In genomic region chr6:150032598-150032997, GRCh38 we compare ENCODE assay signal across 22 cellular contexts. TPM values are rescaled to one million over a fixed set of nuclear protein-coding genes. Genes with fewer than 3 reads are reported as not detected.
DNase-seq lines count a peak whose midpoint lies in the region; ATAC-seq and TF ChIP-seq lines count a peak whose summit lies in the region.
"Had no signal": no experiment of that assay in that cellular context is flagged by ENCODE, and none has a peak within 500 bp of the region (broad histone marks: within the 10 kb centered on the region; RNA-seq: fewer than 3 reads in every experiment).

No MANE protein-coding gene starts in this region.

- CTCF ChIA-PET in activated CD8-positive, alpha-beta memory T cell treated with anti-CD3 and anti-CD28 coated beads, Interleukin-2, amount 10 ng/mL, durations not matched to agents 7 days and 5 days (lab: Charles Lee), result no interaction called here

- no peak overlapping the region for H3K4me3 Mint-ChIP-seq in activated CD8-positive, alpha-beta memory T cell treated with anti-CD3 and anti-CD28 coated beads, Interleukin-2, amount 10 ng/mL, durations not matched to agents 7 days and 5 days
- no peak overlapping the region for H3K4me3 Mint-ChIP-seq in H9
- H3K4me3 Mint-ChIP-seq: B cell; CD4-positive, CD25-positive, alpha-beta regulatory T cell; CD8-positive, alpha-beta T cell; HFFc6 had no signal

- intact Hi-C loops in uterus (cut with DNase I; ENCODE audit: low total_unique reads), result no loop called here

- H3K23ac ChIP-seq in H9 (ENCODE audit: insufficient read length, low read depth, low read length), result no peak overlapping the region

- no peak for ATAC-seq in activated CD8-positive, alpha-beta memory T cell treated with anti-CD3 and anti-CD28 coated beads, Interleukin-2, amount 10 ng/mL, durations not matched to agents 7 days and 5 days
- ATAC-seq in GM18511 (IDR thresholded peaks at IDR 0.05; ENCODE audit: unreplicated experiment), result no peak
- ATAC-seq: CD8-positive, alpha-beta T cell; HCT116 had no signal

- no peaks in the 10 kb centered on the region for H3K79me1 ChIP-seq in H9 (ENCODE audit: insufficient read depth, low read depth, low read length, poor library complexity, severe bottlenecking)

- no peak overlapping the region for H3K14ac ChIP-seq in H9 (ENCODE audit: insufficient read depth, low read length)

- H3K9me3 Mint-ChIP-seq in activated CD8-positive, alpha-beta memory T cell treated with anti-CD3 and anti-CD28 coated beads, Interleukin-2, amount 10 ng/mL, durations not matched to agents 7 days and 5 days (ENCODE audit: low read depth), result no peaks in the 10 kb centered on the region
- H3K9me3 Mint-ChIP-seq in H9, result no peaks in the 10 kb centered on the region; a peak in 1 of 5 replicates
- H3K9me3 Mint-ChIP-seq: CD8-positive, alpha-beta T cell had no signal

- H3K9ac ChIP-seq in H9 (ENCODE audit: extremely low read depth, insufficient read length, low read length), result no peak overlapping the region
- H3K9ac ChIP-seq: BLaER1, GM23248 had no signal

- H3K9me3 ChIP-seq in H9 (ENCODE audit: control insufficient read depth, low read depth, low read length) (no peaks in the 10 kb centered on the region), uterus (no peaks in the 10 kb centered on the region)
- H3K9me3 ChIP-seq: BLaER1, Caco-2 had no signal

- no peaks in the 10 kb centered on the region for H3K36me3 Mint-ChIP-seq in activated CD8-positive, alpha-beta memory T cell treated with anti-CD3 and anti-CD28 coated beads, Interleukin-2, amount 10 ng/mL, durations not matched to agents 7 days and 5 days
- H3K36me3 Mint-ChIP-seq in H9 (ENCODE audit: insufficient read depth in 1 of 3, low read depth in 3 of 3), result no peaks in the 10 kb centered on the region; a peak in 1 of 7 replicates
- H3K36me3 Mint-ChIP-seq: CD4-positive, CD25-positive, alpha-beta regulatory T cell; CD8-positive, alpha-beta T cell had no signal

- no peak overlapping the region for H4K8ac ChIP-seq in H9 (replicated peaks; ENCODE audit: insufficient read length, low read depth, low read length)

- H2BK15ac ChIP-seq in H9 (ENCODE audit: low read depth, low read length), result no peak overlapping the region

- no peaks in the 10 kb centered on the region for H3K4me1 ChIP-seq in H9 (ENCODE audit: insufficient read depth, low read length)
- H3K4me1 ChIP-seq in uterus, result peaks cover 0 to 4% of the 10 kb centered on the region in 2 donors
- H3K4me1 ChIP-seq: Caco-2 had no signal

- H3K79me2 ChIP-seq in H9 (ENCODE audit: insufficient read depth, low read length), result no peaks in the 10 kb centered on the region

- WGBS in H9 (ENCODE audit: extremely low coverage, insufficient read length, low lambda C conversion rate), result no CpG with 5 or more reads among the region's 8 CpGs

- H3K4ac ChIP-seq in H9 (ENCODE audit: low read depth, low read length), result no peak overlapping the region

- peak; percentile 28 for DNase-seq in activated CD8-positive, alpha-beta memory T cell treated with anti-CD3 and anti-CD28 coated beads for 24 hours
- DNase-seq in activated CD8-positive, alpha-beta memory T cell treated with anti-CD3 and anti-CD28 coated beads, Interleukin-2, amount 10 ng/mL, durations not matched to agents 7 days and 5 days, result no peak
- DNase-seq in H9 (peak; percentile 8), coronary artery (ENCODE audit: low spot score) (peak; percentile 5), mesenteric fat pad (ENCODE audit: low spot score) (peak; percentile 20), uterus (no peak)
- no peak for DNase-seq in activated CD4-positive, alpha-beta T cell treated with anti-CD3 and anti-CD28 coated beads for 1 hour
- DNase-seq: Caco-2; CD4-positive, CD25-positive, alpha-beta regulatory T cell; CD8-positive, alpha-beta T cell; DMS153; DND-41; H7; HFFc6 had no signal

- H3K4me1 Mint-ChIP-seq in activated CD8-positive, alpha-beta memory T cell treated with anti-CD3 and anti-CD28 coated beads, Interleukin-2, amount 10 ng/mL, durations not matched to agents 7 days and 5 days, result peaks cover 7% of the 10 kb centered on the region
- peaks cover 10 to 15% of the 10 kb centered on the region in 2 experiments for H3K4me1 Mint-ChIP-seq in H9

- H2BK5ac ChIP-seq in H9 (ENCODE audit: insufficient read length, low read length), result no peak overlapping the region

- H2AFZ ChIP-seq in H9 (ENCODE audit: low read length), result no peak overlapping the region
- H2AFZ ChIP-seq: GM23248 had no signal

- no peaks in the 10 kb centered on the region for H4K20me1 ChIP-seq in H9 (ENCODE audit: control insufficient read depth, insufficient read depth, insufficient read length)
- H4K20me1 ChIP-seq: BLaER1 had no signal

- peaks cover 73% of the 10 kb centered on the region for H3K27me3 Mint-ChIP-seq in activated CD8-positive, alpha-beta memory T cell treated with anti-CD3 and anti-CD28 coated beads, Interleukin-2, amount 10 ng/mL, durations not matched to agents 7 days and 5 days
- H3K27me3 Mint-ChIP-seq in H9 (ENCODE audit: low read depth), result peaks cover 75% of the 10 kb centered on the region

- H2AK5ac ChIP-seq in H9 (ENCODE audit: insufficient read length, low read length), result no peak overlapping the region

- no peak overlapping the region for H3K56ac ChIP-seq in H9 (ENCODE audit: insufficient read length, low read depth, low read length)

- peaks cover under 1% of the 10 kb centered on the region for H3K23me2 ChIP-seq in H9 (ENCODE audit: insufficient read length, low read depth, low read length, poor library complexity, severe bottlenecking)

- H3K27ac ChIP-seq in H9 (ENCODE audit: insufficient read length, low read depth, low read length) (no peak overlapping the region), coronary artery (no peak overlapping the region), uterus (no peak overlapping the region)
- H3K27ac ChIP-seq: 22Rv1, BLaER1, C4-2B, GM23248 had no signal

- H4K5ac ChIP-seq in H9 (ENCODE audit: insufficient read length, low read depth, low read length), result no peak overlapping the region

- TF ChIP-seq CTCF in H9 (conservative IDR thresholded peaks at IDR 0.05) (no peak), coronary artery (IDR thresholded peaks at IDR 0.05) (no peak), uterus (IDR thresholded peaks at IDR 0.05) (no peak)

- H4K91ac ChIP-seq in H9 (ENCODE audit: insufficient read length, low read depth, low read length), result no peak overlapping the region

- H2BK12ac ChIP-seq in H9 (ENCODE audit: insufficient read length, low read depth, low read length), result no peak overlapping the region

- H3K4me2 ChIP-seq in H9 (ENCODE audit: insufficient read depth, insufficient read length, low read length), result no peak overlapping the region
- H3K4me2 ChIP-seq: BLaER1 had no signal

- no peak overlapping the region for H3K18ac ChIP-seq in H9 (ENCODE audit: insufficient read length, low read depth, low read length)

- H3K27me3 ChIP-seq in H9 (ENCODE audit: insufficient read depth, low read length) (peaks cover 30% of the 10 kb centered on the region), uterus (peaks cover 0 to 13% of the 10 kb centered on the region in 2 donors)

- no peak overlapping the region for H3K4me3 ChIP-seq in coronary artery
- no peak overlapping the region for H3K4me3 ChIP-seq in uterus
- H3K4me3 ChIP-seq: BLaER1, GM23248 had no signal

- no peak overlapping the region for H3T11ph ChIP-seq in H9 (ENCODE audit: low read length)

- H3K36me3 ChIP-seq in uterus, result no peaks in the 10 kb centered on the region
- H3K36me3 ChIP-seq: BLaER1 had no signal

- TF ChIP-seq POLR2A in uterus (IDR thresholded peaks at IDR 0.05), result no peak

- H2BK120ac ChIP-seq in H9 (ENCODE audit: low read depth, low read length, poor library complexity, severe bottlenecking), result no peak overlapping the region

- no peak overlapping the region for H2BK20ac ChIP-seq in H9 (ENCODE audit: low read depth, low read length, poor library complexity, severe bottlenecking)

- H3K27ac Mint-ChIP-seq in activated CD8-positive, alpha-beta memory T cell treated with anti-CD3 and anti-CD28 coated beads, Interleukin-2, amount 10 ng/mL, durations not matched to agents 7 days and 5 days, result no peak overlapping the region
- peak overlapping the region in 1 of 3 experiments; percentile 85; a peak in 1 of 7 replicates for H3K27ac Mint-ChIP-seq in H9
- H3K27ac Mint-ChIP-seq: B cell; CD8-positive, alpha-beta T cell; HFFc6 had no signal

RNA-seq across cellular contexts. Expression of gene RAET1L, which starts 7.3 kb away (rescaled TPM):
- total RNA-seq in activated CD8-positive, alpha-beta memory T cell treated with anti-CD3 and anti-CD28 coated beads, Interleukin-2, amount 10 ng/mL, durations not matched to agents 7 days and 5 days, result not detected
- not detected in 2 replicates for total RNA-seq in H9 (2021)
- total RNA-seq in mesenteric fat pad, result not detected
- total RNA-seq in uterus, result not detected
- total RNA-seq: B cell; Caco-2; CD4-positive, CD25-positive, alpha-beta regulatory T cell; CD8-positive, alpha-beta T cell; GM23248; H1; H7; HFFc6 had no signal

RNA-seq across cellular contexts. Expression of gene ULBP3, which starts 36.3 kb away (rescaled TPM):
- total RNA-seq in activated CD8-positive, alpha-beta memory T cell treated with anti-CD3 and anti-CD28 coated beads, Interleukin-2, amount 10 ng/mL, durations not matched to agents 7 days and 5 days, result 1 to 10 TPM; 1.4 to 2.1 TPM
- 5.6 and 5.8 TPM in 2 replicates for total RNA-seq in H9 (2021)
- 3.0 TPM for total RNA-seq in mesenteric fat pad
- total RNA-seq in uterus, result 1 to 10 TPM in 1 of 4 donors, under 1 TPM in 1, not detected in 2; 0.61 to 2.9 TPM

Comparison
In these comparisons a context has a peak if more than half of its experiments do, and no peak if none do; other contexts are left out.
1. DNase-seq: peak in activated CD8-positive, alpha-beta memory T cell treated with anti-CD3 and anti-CD28 coated beads for 24 hours (single experiment), H9 (single experiment), coronary artery (single experiment) and mesenteric fat pad (single experiment); none in activated CD8-positive, alpha-beta memory T cell treated with anti-CD3 and anti-CD28 coated beads, Interleukin-2, amount 10 ng/mL, durations not matched to agents 7 days and 5 days (single experiment), uterus (0 of 2) and activated CD4-positive, alpha-beta T cell treated with anti-CD3 and anti-CD28 coated beads for 1 hour (single experiment).